Comparison of ENCODE assay signal across 1 cellular context in the genomic region with DNA sequence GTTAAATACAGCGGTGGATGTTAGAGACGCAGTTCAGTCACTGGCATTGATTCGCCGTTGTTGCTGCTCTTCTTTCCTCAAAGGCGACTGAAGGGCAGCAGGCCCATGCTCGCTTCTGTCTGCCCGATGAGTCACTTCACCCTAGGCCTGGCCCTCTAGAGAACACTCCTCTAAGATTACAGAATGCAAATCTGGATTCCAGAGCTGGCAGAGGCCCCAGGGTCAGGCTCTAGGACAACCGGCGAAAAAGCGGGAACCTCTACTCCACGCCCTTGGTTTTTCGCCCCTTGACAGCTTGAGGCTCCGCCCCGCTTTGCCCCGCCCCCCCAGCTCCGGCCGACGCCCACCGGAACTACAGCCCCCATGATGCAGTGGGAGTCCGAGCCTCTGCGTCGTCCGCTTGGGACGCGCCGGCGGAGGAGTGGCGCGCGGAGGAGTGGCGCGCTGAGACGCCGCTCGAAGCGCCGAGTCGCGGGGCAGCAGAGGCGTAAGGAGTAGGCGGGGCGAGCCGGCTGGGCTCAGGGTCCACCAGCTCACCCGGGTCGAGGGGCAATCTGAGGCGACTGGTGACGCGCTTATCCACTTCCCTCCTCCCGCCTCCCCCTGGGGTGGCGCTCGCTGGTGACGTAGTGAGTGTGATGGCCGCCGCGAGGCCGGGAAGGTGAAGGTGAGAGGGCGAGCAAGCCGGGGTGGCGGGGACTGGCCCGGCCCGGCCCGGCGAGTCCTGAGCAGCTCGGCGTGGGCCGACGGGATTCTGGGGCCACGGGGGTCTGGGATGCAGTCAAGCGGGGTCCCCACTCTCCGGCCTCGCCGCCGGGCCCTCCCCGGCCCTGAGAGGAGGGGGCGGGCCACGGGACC.
A peak's percentile ranks its signal among the peaks of the same experiment; 100 is the strongest.
TF ChIP-seq lines count a peak whose summit lies in the region.

A gene (plus strand): TSS at position 627 of the 858 bp plus-strand sequence. CDS start 8,725 bp downstream, outside the sequence.

TF ChIP-seq in HepG2, 621 proteins besides CTCF, POLR2A, EP300 and RAD21 (continued from another document and continues in another):
- TF ChIP-seq, protein P1, sequence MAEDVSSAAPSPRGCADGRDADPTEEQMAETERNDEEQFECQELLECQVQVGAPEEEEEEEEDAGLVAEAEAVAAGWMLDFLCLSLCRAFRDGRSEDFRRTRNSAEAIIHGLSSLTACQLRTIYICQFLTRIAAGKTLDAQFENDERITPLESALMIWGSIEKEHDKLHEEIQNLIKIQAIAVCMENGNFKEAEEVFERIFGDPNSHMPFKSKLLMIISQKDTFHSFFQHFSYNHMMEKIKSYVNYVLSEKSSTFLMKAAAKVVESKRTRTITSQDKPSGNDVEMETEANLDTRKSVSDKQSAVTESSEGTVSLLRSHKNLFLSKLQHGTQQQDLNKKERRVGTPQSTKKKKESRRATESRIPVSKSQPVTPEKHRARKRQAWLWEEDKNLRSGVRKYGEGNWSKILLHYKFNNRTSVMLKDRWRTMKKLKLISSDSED (CRISPR knock-in tag; IDR thresholded peaks at IDR 0.05), result no peak
- TF ChIP-seq, protein P2, sequence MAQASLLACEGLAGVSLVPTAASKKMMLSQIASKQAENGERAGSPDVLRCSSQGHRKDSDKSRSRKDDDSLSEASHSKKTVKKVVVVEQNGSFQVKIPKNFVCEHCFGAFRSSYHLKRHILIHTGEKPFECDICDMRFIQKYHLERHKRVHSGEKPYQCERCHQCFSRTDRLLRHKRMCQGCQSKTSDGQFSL (CRISPR knock-in tag; IDR thresholded peaks at IDR 0.05), result peak; percentile 72; the same call in 1 of the 2 replicates
- TF ChIP-seq, protein P3, sequence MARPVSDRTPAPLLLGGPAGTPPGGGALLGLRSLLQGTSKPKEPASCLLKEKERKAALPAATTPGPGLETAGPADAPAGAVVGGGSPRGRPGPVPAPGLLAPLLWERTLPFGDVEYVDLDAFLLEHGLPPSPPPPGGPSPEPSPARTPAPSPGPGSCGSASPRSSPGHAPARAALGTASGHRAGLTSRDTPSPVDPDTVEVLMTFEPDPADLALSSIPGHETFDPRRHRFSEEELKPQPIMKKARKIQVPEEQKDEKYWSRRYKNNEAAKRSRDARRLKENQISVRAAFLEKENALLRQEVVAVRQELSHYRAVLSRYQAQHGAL (CRISPR knock-in tag; IDR thresholded peaks at IDR 0.05; ENCODE audit: not compliant biosample characterization), result no peak
- TF ChIP-seq, protein P4, sequence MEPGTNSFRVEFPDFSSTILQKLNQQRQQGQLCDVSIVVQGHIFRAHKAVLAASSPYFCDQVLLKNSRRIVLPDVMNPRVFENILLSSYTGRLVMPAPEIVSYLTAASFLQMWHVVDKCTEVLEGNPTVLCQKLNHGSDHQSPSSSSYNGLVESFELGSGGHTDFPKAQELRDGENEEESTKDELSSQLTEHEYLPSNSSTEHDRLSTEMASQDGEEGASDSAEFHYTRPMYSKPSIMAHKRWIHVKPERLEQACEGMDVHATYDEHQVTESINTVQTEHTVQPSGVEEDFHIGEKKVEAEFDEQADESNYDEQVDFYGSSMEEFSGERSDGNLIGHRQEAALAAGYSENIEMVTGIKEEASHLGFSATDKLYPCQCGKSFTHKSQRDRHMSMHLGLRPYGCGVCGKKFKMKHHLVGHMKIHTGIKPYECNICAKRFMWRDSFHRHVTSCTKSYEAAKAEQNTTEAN (CRISPR knock-in tag; conservative IDR thresholded peaks at IDR 0.05), result 0 out of 2 replicates have a peak, but pooled peaks have one; percentile 1
- TF ChIP-seq ZFP41 (CRISPR knock-in tag; IDR thresholded peaks at IDR 0.05; ENCODE audit: borderline replicate concordance) (no peak), ZNF589 (CRISPR knock-in tag; conservative IDR thresholded peaks at IDR 0.05) (peak; percentile 88), DPF2 (CRISPR knock-in tag; IDR thresholded peaks at IDR 0.05; ENCODE audit: borderline replicate concordance, low read depth) (no peak), KDM4B (CRISPR knock-in tag; IDR thresholded peaks at IDR 0.05) (peak; percentile 21; the same call in 1 of the 2 replicates), ZNF703 (CRISPR knock-in tag; IDR thresholded peaks at IDR 0.05; ENCODE audit: borderline replicate concordance) (no peak), SIX4 (CRISPR knock-in tag; IDR thresholded peaks at IDR 0.05) (peak; percentile 94), LCORL (IDR thresholded peaks at IDR 0.05) (no peak), LCORL (CRISPR knock-in tag; IDR thresholded peaks at IDR 0.05) (no peak; the same call in 1 of the 2 replicates), MEIS2 (CRISPR knock-in tag; IDR thresholded peaks at IDR 0.05) (no peak; the same call in none of the 2 replicates), ZNF746 (CRISPR knock-in tag; IDR thresholded peaks at IDR 0.05) (peak; percentile 39; the same call in 1 of the 2 replicates), RARG (CRISPR knock-in tag; IDR thresholded peaks at IDR 0.05; ENCODE audit: low read depth) (no peak), PAWR (CRISPR knock-in tag; IDR thresholded peaks at IDR 0.05; ENCODE audit: borderline replicate concordance) (no peak), SOX6 (IDR thresholded peaks at IDR 0.05) (no peak), SOX6 (CRISPR knock-in tag; IDR thresholded peaks at IDR 0.05) (peak; percentile 77; the same call in 1 of the 2 replicates), HDAC2 (CRISPR knock-in tag; IDR thresholded peaks at IDR 0.05) (peak; percentile 81), RBAK (CRISPR knock-in tag; IDR thresholded peaks at IDR 0.05) (no peak; the same call in 1 of the 2 replicates), EZH2 (conservative IDR thresholded peaks at IDR 0.05; ENCODE audit: low read depth, low read length) (no peak), ZNF7 (CRISPR knock-in tag; IDR thresholded peaks at IDR 0.05) (no peak), RFX1 (IDR thresholded peaks at IDR 0.05) (no peak), PAF1 (CRISPR knock-in tag; IDR thresholded peaks at IDR 0.05) (no peak), ZNF234 (CRISPR knock-in tag; conservative IDR thresholded peaks at IDR 0.05) (0 out of 2 replicates have a peak, but pooled peaks have one; percentile 46), ZNF264 (CRISPR knock-in tag; IDR thresholded peaks at IDR 0.05) (0 out of 2 replicates have a peak, but pooled peaks have one; percentile 49), HOXA5 (CRISPR knock-in tag; IDR thresholded peaks at IDR 0.05) (peak; percentile 39; the same call in 1 of the 2 replicates), STAG1 (CRISPR knock-in tag; IDR thresholded peaks at IDR 0.05) (no peak), ZNF225 (CRISPR knock-in tag; IDR thresholded peaks at IDR 0.05) (no peak; the same call in 1 of the 2 replicates), HOXA9 (CRISPR knock-in tag; IDR thresholded peaks at IDR 0.05; ENCODE audit: borderline replicate concordance) (0 out of 2 replicates have a peak, but pooled peaks have one; percentile 48), NFE2 (CRISPR knock-in tag; IDR thresholded peaks at IDR 0.05) (no peak)
- TF ChIP-seq, protein P5, sequence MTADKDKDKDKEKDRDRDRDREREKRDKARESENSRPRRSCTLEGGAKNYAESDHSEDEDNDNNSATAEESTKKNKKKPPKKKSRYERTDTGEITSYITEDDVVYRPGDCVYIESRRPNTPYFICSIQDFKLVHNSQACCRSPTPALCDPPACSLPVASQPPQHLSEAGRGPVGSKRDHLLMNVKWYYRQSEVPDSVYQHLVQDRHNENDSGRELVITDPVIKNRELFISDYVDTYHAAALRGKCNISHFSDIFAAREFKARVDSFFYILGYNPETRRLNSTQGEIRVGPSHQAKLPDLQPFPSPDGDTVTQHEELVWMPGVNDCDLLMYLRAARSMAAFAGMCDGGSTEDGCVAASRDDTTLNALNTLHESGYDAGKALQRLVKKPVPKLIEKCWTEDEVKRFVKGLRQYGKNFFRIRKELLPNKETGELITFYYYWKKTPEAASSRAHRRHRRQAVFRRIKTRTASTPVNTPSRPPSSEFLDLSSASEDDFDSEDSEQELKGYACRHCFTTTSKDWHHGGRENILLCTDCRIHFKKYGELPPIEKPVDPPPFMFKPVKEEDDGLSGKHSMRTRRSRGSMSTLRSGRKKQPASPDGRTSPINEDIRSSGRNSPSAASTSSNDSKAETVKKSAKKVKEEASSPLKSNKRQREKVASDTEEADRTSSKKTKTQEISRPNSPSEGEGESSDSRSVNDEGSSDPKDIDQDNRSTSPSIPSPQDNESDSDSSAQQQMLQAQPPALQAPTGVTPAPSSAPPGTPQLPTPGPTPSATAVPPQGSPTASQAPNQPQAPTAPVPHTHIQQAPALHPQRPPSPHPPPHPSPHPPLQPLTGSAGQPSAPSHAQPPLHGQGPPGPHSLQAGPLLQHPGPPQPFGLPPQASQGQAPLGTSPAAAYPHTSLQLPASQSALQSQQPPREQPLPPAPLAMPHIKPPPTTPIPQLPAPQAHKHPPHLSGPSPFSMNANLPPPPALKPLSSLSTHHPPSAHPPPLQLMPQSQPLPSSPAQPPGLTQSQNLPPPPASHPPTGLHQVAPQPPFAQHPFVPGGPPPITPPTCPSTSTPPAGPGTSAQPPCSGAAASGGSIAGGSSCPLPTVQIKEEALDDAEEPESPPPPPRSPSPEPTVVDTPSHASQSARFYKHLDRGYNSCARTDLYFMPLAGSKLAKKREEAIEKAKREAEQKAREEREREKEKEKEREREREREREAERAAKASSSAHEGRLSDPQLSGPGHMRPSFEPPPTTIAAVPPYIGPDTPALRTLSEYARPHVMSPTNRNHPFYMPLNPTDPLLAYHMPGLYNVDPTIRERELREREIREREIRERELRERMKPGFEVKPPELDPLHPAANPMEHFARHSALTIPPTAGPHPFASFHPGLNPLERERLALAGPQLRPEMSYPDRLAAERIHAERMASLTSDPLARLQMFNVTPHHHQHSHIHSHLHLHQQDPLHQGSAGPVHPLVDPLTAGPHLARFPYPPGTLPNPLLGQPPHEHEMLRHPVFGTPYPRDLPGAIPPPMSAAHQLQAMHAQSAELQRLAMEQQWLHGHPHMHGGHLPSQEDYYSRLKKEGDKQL (CRISPR knock-in tag; IDR thresholded peaks at IDR 0.05; ENCODE audit: low read depth), result 0 out of 2 replicates have a peak, but pooled peaks have one; percentile 14
- TF ChIP-seq, protein P6, sequence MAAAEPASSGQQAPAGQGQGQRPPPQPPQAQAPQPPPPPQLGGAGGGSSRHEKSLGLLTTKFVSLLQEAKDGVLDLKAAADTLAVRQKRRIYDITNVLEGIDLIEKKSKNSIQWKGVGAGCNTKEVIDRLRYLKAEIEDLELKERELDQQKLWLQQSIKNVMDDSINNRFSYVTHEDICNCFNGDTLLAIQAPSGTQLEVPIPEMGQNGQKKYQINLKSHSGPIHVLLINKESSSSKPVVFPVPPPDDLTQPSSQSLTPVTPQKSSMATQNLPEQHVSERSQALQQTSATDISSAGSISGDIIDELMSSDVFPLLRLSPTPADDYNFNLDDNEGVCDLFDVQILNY (CRISPR knock-in tag; conservative IDR thresholded peaks at IDR 0.05), result no peak
- TF ChIP-seq, protein P7, sequence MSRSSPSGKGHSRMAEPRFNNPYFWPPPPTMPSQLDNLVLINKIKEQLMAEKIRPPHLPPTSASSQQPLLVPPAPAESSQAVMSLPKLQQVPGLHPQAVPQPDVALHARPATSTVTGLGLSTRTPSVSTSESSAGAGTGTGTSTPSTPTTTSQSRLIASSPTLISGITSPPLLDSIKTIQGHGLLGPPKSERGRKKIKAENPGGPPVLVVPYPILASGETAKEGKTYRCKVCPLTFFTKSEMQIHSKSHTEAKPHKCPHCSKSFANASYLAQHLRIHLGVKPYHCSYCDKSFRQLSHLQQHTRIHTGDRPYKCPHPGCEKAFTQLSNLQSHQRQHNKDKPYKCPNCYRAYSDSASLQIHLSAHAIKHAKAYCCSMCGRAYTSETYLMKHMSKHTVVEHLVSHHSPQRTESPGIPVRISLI (CRISPR knock-in tag; IDR thresholded peaks at IDR 0.05; ENCODE audit: borderline replicate concordance), result no peak
- TF ChIP-seq, protein P8, sequence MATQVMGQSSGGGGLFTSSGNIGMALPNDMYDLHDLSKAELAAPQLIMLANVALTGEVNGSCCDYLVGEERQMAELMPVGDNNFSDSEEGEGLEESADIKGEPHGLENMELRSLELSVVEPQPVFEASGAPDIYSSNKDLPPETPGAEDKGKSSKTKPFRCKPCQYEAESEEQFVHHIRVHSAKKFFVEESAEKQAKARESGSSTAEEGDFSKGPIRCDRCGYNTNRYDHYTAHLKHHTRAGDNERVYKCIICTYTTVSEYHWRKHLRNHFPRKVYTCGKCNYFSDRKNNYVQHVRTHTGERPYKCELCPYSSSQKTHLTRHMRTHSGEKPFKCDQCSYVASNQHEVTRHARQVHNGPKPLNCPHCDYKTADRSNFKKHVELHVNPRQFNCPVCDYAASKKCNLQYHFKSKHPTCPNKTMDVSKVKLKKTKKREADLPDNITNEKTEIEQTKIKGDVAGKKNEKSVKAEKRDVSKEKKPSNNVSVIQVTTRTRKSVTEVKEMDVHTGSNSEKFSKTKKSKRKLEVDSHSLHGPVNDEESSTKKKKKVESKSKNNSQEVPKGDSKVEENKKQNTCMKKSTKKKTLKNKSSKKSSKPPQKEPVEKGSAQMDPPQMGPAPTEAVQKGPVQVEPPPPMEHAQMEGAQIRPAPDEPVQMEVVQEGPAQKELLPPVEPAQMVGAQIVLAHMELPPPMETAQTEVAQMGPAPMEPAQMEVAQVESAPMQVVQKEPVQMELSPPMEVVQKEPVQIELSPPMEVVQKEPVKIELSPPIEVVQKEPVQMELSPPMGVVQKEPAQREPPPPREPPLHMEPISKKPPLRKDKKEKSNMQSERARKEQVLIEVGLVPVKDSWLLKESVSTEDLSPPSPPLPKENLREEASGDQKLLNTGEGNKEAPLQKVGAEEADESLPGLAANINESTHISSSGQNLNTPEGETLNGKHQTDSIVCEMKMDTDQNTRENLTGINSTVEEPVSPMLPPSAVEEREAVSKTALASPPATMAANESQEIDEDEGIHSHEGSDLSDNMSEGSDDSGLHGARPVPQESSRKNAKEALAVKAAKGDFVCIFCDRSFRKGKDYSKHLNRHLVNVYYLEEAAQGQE (IDR thresholded peaks at IDR 0.05; ENCODE audit: borderline replicate concordance in 1 of 2, low read depth in 1 of 2, low read length in 2 of 2), result no peak
- TF ChIP-seq, protein P9, sequence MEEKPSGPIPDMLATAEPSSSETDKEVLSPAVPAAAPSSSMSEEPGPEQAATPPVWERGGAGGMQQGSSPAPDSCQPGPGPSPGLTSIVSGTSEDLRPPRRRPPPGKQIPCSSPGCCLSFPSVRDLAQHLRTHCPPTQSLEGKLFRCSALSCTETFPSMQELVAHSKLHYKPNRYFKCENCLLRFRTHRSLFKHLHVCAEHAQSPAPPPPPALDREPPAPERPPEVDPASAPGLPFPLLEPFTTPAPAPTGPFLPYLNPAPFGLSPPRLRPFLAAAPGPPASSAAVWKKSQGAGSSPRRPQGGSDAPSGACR (CRISPR knock-in tag; IDR thresholded peaks at IDR 0.05), result no peak
- TF ChIP-seq, protein P10, sequence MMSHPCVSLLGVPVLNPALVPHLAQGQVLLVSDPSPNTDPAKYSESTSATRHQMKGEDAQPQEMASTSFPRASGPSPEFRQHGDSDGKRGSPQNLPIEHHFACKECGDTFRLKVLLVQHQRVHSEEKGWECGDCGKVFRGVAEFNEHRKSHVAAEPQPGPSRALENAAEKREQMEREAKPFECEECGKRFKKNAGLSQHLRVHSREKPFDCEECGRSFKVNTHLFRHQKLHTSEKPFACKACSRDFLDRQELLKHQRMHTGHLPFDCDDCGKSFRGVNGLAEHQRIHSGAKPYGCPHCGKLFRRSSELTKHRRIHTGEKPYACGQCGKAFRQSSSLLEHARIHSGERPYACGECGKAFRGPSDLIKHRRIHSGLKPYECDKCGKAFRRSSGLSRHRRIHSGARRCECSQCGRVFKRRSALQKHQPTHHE (CRISPR knock-in tag; IDR thresholded peaks at IDR 0.05; ENCODE audit: borderline replicate concordance), result 0 out of 2 replicates have a peak, but pooled peaks have one; percentile 33
- TF ChIP-seq, protein P11, sequence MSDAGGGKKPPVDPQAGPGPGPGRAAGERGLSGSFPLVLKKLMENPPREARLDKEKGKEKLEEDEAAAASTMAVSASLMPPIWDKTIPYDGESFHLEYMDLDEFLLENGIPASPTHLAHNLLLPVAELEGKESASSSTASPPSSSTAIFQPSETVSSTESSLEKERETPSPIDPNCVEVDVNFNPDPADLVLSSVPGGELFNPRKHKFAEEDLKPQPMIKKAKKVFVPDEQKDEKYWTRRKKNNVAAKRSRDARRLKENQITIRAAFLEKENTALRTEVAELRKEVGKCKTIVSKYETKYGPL (CRISPR knock-in tag; IDR thresholded peaks at IDR 0.05), result 0 out of 2 replicates have a peak, but pooled peaks have one; percentile 10
